ENCODE assay signal across 8 cellular contexts in the genomic region with DNA sequence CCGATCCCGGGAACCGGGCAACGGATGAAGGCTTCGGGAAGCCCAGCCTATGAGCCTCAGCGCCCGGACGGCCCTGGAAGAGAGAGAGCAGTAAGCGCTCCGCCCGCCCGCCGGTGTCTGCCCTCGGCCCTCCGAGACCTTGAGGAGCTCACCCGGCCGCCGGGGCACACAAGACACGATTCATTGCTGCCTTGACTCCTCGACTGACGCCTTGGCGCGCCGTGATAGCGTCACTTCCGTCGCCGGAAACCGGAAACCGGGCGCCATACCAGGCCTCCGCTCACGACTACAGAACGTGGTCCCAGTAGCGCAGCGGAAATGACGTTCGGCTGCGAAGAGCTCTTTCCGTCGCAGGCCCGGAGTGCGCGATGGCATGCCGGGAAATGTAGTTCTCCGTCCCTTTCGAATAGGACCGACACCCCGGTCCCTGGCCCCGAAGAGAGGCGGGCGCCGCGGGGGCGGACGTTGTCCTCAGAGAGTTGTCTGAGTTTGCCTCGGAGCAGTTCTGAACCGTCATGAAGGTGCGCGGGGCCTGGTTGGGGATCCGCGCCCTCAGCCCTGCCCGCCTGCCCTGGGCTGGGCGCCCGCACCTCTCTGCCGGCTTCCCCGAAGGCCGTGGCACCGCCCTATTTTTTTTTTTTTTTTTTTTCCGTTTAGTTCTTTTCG. TPM values are rescaled to one million over a fixed set of nuclear protein-coding genes. Genes with fewer than 3 reads are reported as not detected.
DNase-seq lines count a peak whose midpoint lies in the region; ATAC-seq lines count a peak whose summit lies in the region.

A gene (minus strand): TSS at position 208 of the 666 bp plus-strand sequence. CDS start 24 bp downstream, at position 184.

- peak within 1 kb of the TSS; percentile 90 for H3K4me3 ChIP-seq in BLaER1

- peaks cover 13% of the 10 kb centered on the region for H3K36me3 ChIP-seq in BLaER1

- H4K20me1 ChIP-seq in BLaER1: peaks cover 8% of the 10 kb centered on the region; the same call in 1 of the 2 replicates

- peak within 1 kb of the TSS; percentile 88 for H3K27ac ChIP-seq in BLaER1

- peaks cover 31% of the 10 kb centered on the region for H3K4me1 ChIP-seq in BLaER1

- peak within 1 kb of the TSS; percentile 94 for H3K9ac ChIP-seq in BLaER1

- peak; percentile 93 for ATAC-seq in GM19328 (IDR thresholded peaks at IDR 0.05; ENCODE audit: unreplicated experiment)
- peak; percentile 90 for ATAC-seq in HG03520 (IDR thresholded peaks at IDR 0.05; ENCODE audit: unreplicated experiment)
- peak; percentile 97 for ATAC-seq in left lobe of liver

- no peaks in the 10 kb centered on the region for H3K27me3 ChIP-seq in BLaER1

- peak; percentile 99 for DNase-seq in NCI-H69 (lab: John Stamatoyannopoulos, UW)
- peak; percentile 99 for DNase-seq in activated CD4-positive, alpha-beta T cell treated with anti-CD3 and anti-CD28 coated beads, Interleukin-2, amount 50 U/mL, for 1 hour
- peak; percentile 99 for DNase-seq in dedifferentiated amniotic fluid mesenchymal stem cell (ENCODE audit: extremely low spot score)
- peak; percentile 99 for DNase-seq in left lobe of liver (ENCODE audit: low spot score)
- DNase-seq in stimulated activated CD4-positive, alpha-beta T cell treated with anti-CD3 and anti-CD28 coated beads, Interleukin-2, amount 100 ng/mL, for 4 hours (ENCODE audit: low read depth): peak; percentile 98

- H3K4me2 ChIP-seq in BLaER1: peak within 1 kb of the TSS; percentile 99

- H3K9me3 ChIP-seq in BLaER1: no peaks in the 10 kb centered on the region

RNA-seq across cellular contexts. Expression of the gene that starts here (rescaled TPM):
- 6.1 TPM for total RNA-seq in left lobe of liver

Comparison
In these comparisons a context has a peak if more than half of its experiments do, and no peak if none do; other contexts are left out.
1. Peak in every context shown above with its lines: DNase-seq, ATAC-seq, H3K4me3 ChIP-seq and H3K27ac ChIP-seq.